Comparison of ENCODE assay signal across 1 cellular context in the genomic region with DNA sequence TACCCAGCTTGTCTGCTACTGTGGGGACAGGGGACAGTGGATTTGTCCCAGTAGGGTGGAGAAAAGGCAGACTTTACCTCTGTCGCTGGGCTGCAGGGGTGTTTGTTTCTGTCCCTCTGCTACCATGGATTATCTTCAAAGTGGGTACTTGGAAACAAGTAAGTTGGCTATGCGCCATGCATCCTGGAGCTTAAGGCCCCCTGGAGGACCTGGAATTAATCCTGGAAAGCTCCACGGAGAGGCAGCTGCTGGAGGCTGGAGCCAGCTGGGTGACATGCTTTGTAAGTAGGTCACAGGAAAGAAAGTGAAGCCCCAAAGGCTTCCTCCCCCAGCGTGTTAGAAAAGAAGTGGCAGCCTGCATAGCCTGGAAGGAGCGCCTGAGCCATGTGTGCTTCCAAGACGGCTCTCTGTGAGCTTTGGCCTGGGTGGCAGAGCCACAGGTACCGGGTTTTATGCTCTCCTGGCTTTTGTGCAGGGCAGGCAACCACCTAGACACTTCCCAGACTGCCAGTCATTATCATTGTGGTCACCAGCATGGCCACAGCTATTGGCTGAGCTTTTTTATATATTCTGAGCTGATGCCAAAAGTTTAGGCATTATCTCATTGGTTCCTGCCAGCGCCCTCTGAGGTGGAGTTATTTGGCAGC.
TF ChIP-seq lines count a peak whose summit lies in the region.

No MANE protein-coding gene starts in this region.

TF ChIP-seq in K562, 482 proteins besides CTCF, POLR2A, EP300 and RAD21 (continued from another document):
- TF ChIP-seq, protein P1, sequence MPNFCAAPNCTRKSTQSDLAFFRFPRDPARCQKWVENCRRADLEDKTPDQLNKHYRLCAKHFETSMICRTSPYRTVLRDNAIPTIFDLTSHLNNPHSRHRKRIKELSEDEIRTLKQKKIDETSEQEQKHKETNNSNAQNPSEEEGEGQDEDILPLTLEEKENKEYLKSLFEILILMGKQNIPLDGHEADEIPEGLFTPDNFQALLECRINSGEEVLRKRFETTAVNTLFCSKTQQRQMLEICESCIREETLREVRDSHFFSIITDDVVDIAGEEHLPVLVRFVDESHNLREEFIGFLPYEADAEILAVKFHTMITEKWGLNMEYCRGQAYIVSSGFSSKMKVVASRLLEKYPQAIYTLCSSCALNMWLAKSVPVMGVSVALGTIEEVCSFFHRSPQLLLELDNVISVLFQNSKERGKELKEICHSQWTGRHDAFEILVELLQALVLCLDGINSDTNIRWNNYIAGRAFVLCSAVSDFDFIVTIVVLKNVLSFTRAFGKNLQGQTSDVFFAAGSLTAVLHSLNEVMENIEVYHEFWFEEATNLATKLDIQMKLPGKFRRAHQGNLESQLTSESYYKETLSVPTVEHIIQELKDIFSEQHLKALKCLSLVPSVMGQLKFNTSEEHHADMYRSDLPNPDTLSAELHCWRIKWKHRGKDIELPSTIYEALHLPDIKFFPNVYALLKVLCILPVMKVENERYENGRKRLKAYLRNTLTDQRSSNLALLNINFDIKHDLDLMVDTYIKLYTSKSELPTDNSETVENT (CRISPR knock-in tag; IDR thresholded peaks at IDR 0.05) = no peak
- TF ChIP-seq ZNF561 (CRISPR knock-in tag; conservative IDR thresholded peaks at IDR 0.05) = no peak
